Comparison of ENCODE assay signal across 25 cellular contexts in genomic region chr3:164018500-164018899, GRCh38.
A peak's percentile ranks its signal among the peaks of the same experiment; 100 is the strongest.
DNase-seq lines count a peak whose midpoint lies in the region; ATAC-seq, FAIRE-seq and TF ChIP-seq lines count a peak whose summit lies in the region.
"Had no signal": no experiment of that assay in that cellular context is flagged by ENCODE, and none has a peak within 500 bp of the region (broad histone marks: within the 10 kb centered on the region; RNA-seq: fewer than 3 reads in every experiment).

No MANE protein-coding gene starts in this region.

- no peak overlapping the region for H3K4me3 Mint-ChIP-seq in H9
- H3K4me3 Mint-ChIP-seq: CD14-positive monocyte; CD4-positive, alpha-beta T cell; CD8-positive, alpha-beta memory T cell had no signal

- H3K9me3 Mint-ChIP-seq in H9 = no peaks in the 10 kb centered on the region
- H3K9me3 Mint-ChIP-seq: CD4-positive, alpha-beta T cell had no signal

- no peak overlapping the region for H3K23ac ChIP-seq in H9 (ENCODE audit: insufficient read length, low read depth, low read length)
- H3K23ac ChIP-seq in H1 (ENCODE audit: insufficient read length) = no peak overlapping the region

- H3K4me1 ChIP-seq in H9 (ENCODE audit: insufficient read depth, low read length) (no peaks in the 10 kb centered on the region), H1 (replicated peaks in 1 of 4; ENCODE audit: control insufficient read depth in 3 of 4, insufficient read depth in 4 of 4, low read length in 3 of 4) (no peaks in the 10 kb centered on the region; a peak in 1 of 7 replicates)
- H3K4me1 ChIP-seq: A549, BE2C had no signal

- no peak overlapping the region for H3T11ph ChIP-seq in H9 (ENCODE audit: low read length)

- H2AFZ ChIP-seq in H9 (ENCODE audit: low read length) (no peak overlapping the region), H1 (ENCODE audit: low read length) (peak overlapping the region; percentile 39; the same call in 1 of the 2 replicates)
- H2AFZ ChIP-seq: GM23248 had no signal

- no peak overlapping the region for H4K91ac ChIP-seq in H9 (ENCODE audit: insufficient read length, low read depth, low read length)
- H4K91ac ChIP-seq in H1 (replicated peaks; ENCODE audit: insufficient read length, low read length) = no peak overlapping the region

- H3K4me1 Mint-ChIP-seq in H9 = no peaks in the 10 kb centered on the region
- H3K4me1 Mint-ChIP-seq: CD14-positive monocyte; CD8-positive, alpha-beta memory T cell had no signal

- H3K36me3 ChIP-seq in H1 (ENCODE audit: control insufficient read depth in 2 of 4, insufficient read depth in 4 of 4, low read length in 3 of 4) = no peaks in the 10 kb centered on the region
- H3K36me3 ChIP-seq: BE2C; BLaER1 treated with 17β-estradiol and CSF1 and Interleukin-3, amounts not matched to agents 10 nM and 100 nM had no signal

- no peak for DNase-seq in H9
- no peak for DNase-seq in H1 (ENCODE audit: low read depth in 1 of 2, low spot score in 2 of 2)
- peak; percentile 17 for DNase-seq in iPS-NIHi11 (ENCODE audit: low spot score)
- DNase-seq in cardiac septum (ENCODE audit: low spot score) = no peak
- no peak for DNase-seq in activated gamma-delta T cell treated with Interleukin-2 at 50 U/mL for 16 hours
- DNase-seq: 8988T; ACHN; AML-193; BE2C; CD4-positive, alpha-beta T cell; CD8-positive, alpha-beta memory T cell; DMS 273 treated with DMSO at 0.1 percent for 48 hours; DMS79; EL; GDM1; GM23248; HCEC 1CT had no signal

- H4K5ac ChIP-seq in H9 (ENCODE audit: insufficient read length, low read depth, low read length) (no peak overlapping the region), H1 (ENCODE audit: insufficient read length, low read depth, low read length) (no peak overlapping the region)

- H2BK5ac ChIP-seq in H9 (ENCODE audit: insufficient read length, low read length) = no peak overlapping the region
- H2BK5ac ChIP-seq in H1 (ENCODE audit: low read depth, low read length) = no peak overlapping the region

- H3K79me2 ChIP-seq in H9 (ENCODE audit: insufficient read depth, low read length) (no peaks in the 10 kb centered on the region), H1 (ENCODE audit: control insufficient read depth in 1 of 2, insufficient read depth in 2 of 2, low read length in 2 of 2) (no peaks in the 10 kb centered on the region)

- H2BK20ac ChIP-seq in H9 (ENCODE audit: low read depth, low read length, poor library complexity, severe bottlenecking) = no peak overlapping the region
- H2BK20ac ChIP-seq in H1 (ENCODE audit: low read length) = no peak overlapping the region

- TF ChIP-seq EP300 in H1 (IDR thresholded peaks at IDR 0.05; ENCODE audit: borderline replicate concordance in 1 of 2, low read depth in 2 of 2, low read length in 2 of 2) = no peak

- WGBS in H9 (ENCODE audit: extremely low coverage, insufficient read length, low lambda C conversion rate) = no CpG with 5 or more reads among the region's 9 CpGs
- 88% methylated on average over 9 of the region's 9 CpGs; no CpG with 5 or more reads in 1 of the 2 experiments for WGBS in H1 (ENCODE audit: extremely low coverage in 1 of 2, insufficient coverage in 1 of 2, insufficient read length in 1 of 2, insufficient replicate concordance in 2 of 2, low coverage in 1 of 2, low lambda C conversion rate in 2 of 2, missing lambda C conversion rate in 1 of 2), 2 experiments

- H2AK5ac ChIP-seq in H9 (ENCODE audit: insufficient read length, low read length) = no peak overlapping the region
- H2AK5ac ChIP-seq in H1 (ENCODE audit: low read depth, low read length) = no peak overlapping the region

- H3K4me2 ChIP-seq in H9 (ENCODE audit: insufficient read depth, insufficient read length, low read length) = no peak overlapping the region
- H3K4me2 ChIP-seq in H1 (ENCODE audit: insufficient read depth in 1 of 2, low read depth in 2 of 2, low read length in 2 of 2) = no peak overlapping the region
- H3K4me2 ChIP-seq: A549; BLaER1 treated with 17β-estradiol and CSF1 and Interleukin-3, amounts not matched to agents 10 nM and 100 nM had no signal

- no peak overlapping the region for H3K56ac ChIP-seq in H9 (ENCODE audit: insufficient read length, low read depth, low read length)
- H3K56ac ChIP-seq in H1 (replicated peaks; ENCODE audit: insufficient read length, low read depth, low read length) = no peak overlapping the region

- H3K18ac ChIP-seq in H9 (ENCODE audit: insufficient read length, low read depth, low read length) (no peak overlapping the region), H1 (ENCODE audit: extremely low read depth, low read length) (no peak overlapping the region)

- no peak for ATAC-seq in HG03460 (IDR thresholded peaks at IDR 0.05; ENCODE audit: unreplicated experiment)
- ATAC-seq: A549, GM12878 had no signal

- H2BK120ac ChIP-seq in H9 (ENCODE audit: low read depth, low read length, poor library complexity, severe bottlenecking) = no peak overlapping the region
- no peak overlapping the region for H2BK120ac ChIP-seq in H1 (replicated peaks; ENCODE audit: low read depth, low read length)

- H4K20me1 ChIP-seq in H9 (ENCODE audit: control insufficient read depth, insufficient read depth, insufficient read length) (no peaks in the 10 kb centered on the region), H1 (replicated peaks in 1 of 2; ENCODE audit: control insufficient read depth in 1 of 2, insufficient read depth in 2 of 2, low read length in 2 of 2) (no peaks in the 10 kb centered on the region)
- H4K20me1 ChIP-seq: BLaER1 treated with 17β-estradiol and CSF1 and Interleukin-3, amounts not matched to agents 10 nM and 100 nM had no signal

- H2BK15ac ChIP-seq in H9 (ENCODE audit: low read depth, low read length) (no peak overlapping the region), H1 (ENCODE audit: low read length) (no peak overlapping the region)

- no peaks in the 10 kb centered on the region for H3K27me3 ChIP-seq in H9 (ENCODE audit: insufficient read depth, low read length)
- no peaks in the 10 kb centered on the region for H3K27me3 ChIP-seq in H1 (replicated peaks in 1 of 4; ENCODE audit: control insufficient read depth in 3 of 4, extremely low read depth in 1 of 4, insufficient read depth in 3 of 4, low read length in 3 of 4)
- H3K27me3 ChIP-seq: BE2C; BLaER1 treated with 17β-estradiol and CSF1 and Interleukin-3, amounts not matched to agents 10 nM and 100 nM had no signal

- TF ChIP-seq POLR2A in H1 (IDR thresholded peaks at IDR 0.05; ENCODE audit: control extremely low read depth in 1 of 2, low read depth in 2 of 2, low read length in 2 of 2) = no peak

- H3K79me1 ChIP-seq in H9 (ENCODE audit: insufficient read depth, low read depth, low read length, poor library complexity, severe bottlenecking) (no peaks in the 10 kb centered on the region), H1 (ENCODE audit: low read depth, low read length) (no peaks in the 10 kb centered on the region)

- POLR2A ChIA-PET in H1 (lab: Charles Lee; ENCODE audit: partially characterized antibody) = no interaction called here

- H3K4ac ChIP-seq in H9 (ENCODE audit: low read depth, low read length) = no peak overlapping the region
- H3K4ac ChIP-seq in H1 (replicated peaks; ENCODE audit: insufficient read length, low read depth, low read length) = no peak overlapping the region

- no peak overlapping the region for H3K27ac ChIP-seq in H9 (ENCODE audit: insufficient read length, low read depth, low read length)
- no peak overlapping the region for H3K27ac ChIP-seq in H1 (ENCODE audit: low read depth, low read length)
- H3K27ac ChIP-seq: A549; BLaER1 treated with 17β-estradiol and CSF1 and Interleukin-3, amounts not matched to agents 10 nM and 100 nM; GM23248 had no signal

- no peak for FAIRE-seq in H1 (lab: Jason Lieb, UNC)
- FAIRE-seq: A549, D721Med, GM12878, GM19239, H54 had no signal

- no peak overlapping the region for H3K4me3 ChIP-seq in H1 (ENCODE audit: extremely low read depth in 1 of 4, insufficient read depth in 2 of 4, low read depth in 3 of 4, low read length in 4 of 4)
- H3K4me3 ChIP-seq: A549; BLaER1 treated with 17β-estradiol and CSF1 and Interleukin-3, amounts not matched to agents 10 nM and 100 nM; GM12878; GM23248 had no signal

- H2BK12ac ChIP-seq in H9 (ENCODE audit: insufficient read length, low read depth, low read length) (no peak overlapping the region), H1 (ENCODE audit: low read depth, low read length) (no peak overlapping the region)

- intact Hi-C loops in cardiac septum (cut with DNase I) = no loop called here

- H3K27me3 Mint-ChIP-seq in H9 (ENCODE audit: low read depth) = no peaks in the 10 kb centered on the region
- H3K27me3 Mint-ChIP-seq: CD4-positive, alpha-beta T cell; CD8-positive, alpha-beta memory T cell had no signal

- no peak overlapping the region for H3K9ac ChIP-seq in H9 (ENCODE audit: extremely low read depth, insufficient read length, low read length)
- no peak overlapping the region for H3K9ac ChIP-seq in H1 (replicated peaks in 1 of 4; ENCODE audit: extremely low read depth in 1 of 4, low read depth in 3 of 4, low read length in 3 of 4)
- H3K9ac ChIP-seq: BLaER1 treated with 17β-estradiol and CSF1 and Interleukin-3, amounts not matched to agents 10 nM and 100 nM; GM23248 had no signal

- H3K27ac Mint-ChIP-seq in H9 = no peak overlapping the region
- H3K27ac Mint-ChIP-seq: CD14-positive monocyte; CD4-positive, alpha-beta T cell; CD8-positive, alpha-beta memory T cell had no signal

- H3K23me2 ChIP-seq in H9 (ENCODE audit: insufficient read length, low read depth, low read length, poor library complexity, severe bottlenecking) (no peaks in the 10 kb centered on the region), H1 (ENCODE audit: low read depth, low read length) (peaks cover 3% of the 10 kb centered on the region; the same call in 1 of the 2 replicates)

- TF ChIP-seq CTCF in H9 (conservative IDR thresholded peaks at IDR 0.05) (peak; percentile 37; the same call in 2 of the 3 replicates), H1 (IDR thresholded peaks at IDR 0.05; ENCODE audit: control extremely low read depth in 1 of 3, insufficient read depth in 1 of 3, low read depth in 1 of 3, low read length in 3 of 3) (peak; percentile 6 to 10 (median 9); a peak in 2 of 4 replicates)

- no peaks in the 10 kb centered on the region for H3K36me3 Mint-ChIP-seq in H9 (ENCODE audit: insufficient read depth in 1 of 3, low read depth in 3 of 3)
- H3K36me3 Mint-ChIP-seq: CD14-positive monocyte had no signal

- H3K14ac ChIP-seq in H9 (ENCODE audit: insufficient read depth, low read length) (no peak overlapping the region), H1 (ENCODE audit: insufficient read length) (no peak overlapping the region)

- H4K8ac ChIP-seq in H9 (replicated peaks; ENCODE audit: insufficient read length, low read depth, low read length) (no peak overlapping the region), H1 (ENCODE audit: extremely low read depth, insufficient read depth, low read length) (peak overlapping the region; percentile 35; the same call in 1 of the 2 replicates)

- no peak; a peak in 1 of 4 replicates for TF ChIP-seq RAD21 in H1 (IDR thresholded peaks at IDR 0.05 in 1 of 2, conservative IDR thresholded peaks at IDR 0.05 in 1 of 2; ENCODE audit: low read depth in 2 of 2, low read length in 2 of 2)

- CTCF ChIA-PET in H1 (lab: Charles Lee; ENCODE audit: partially characterized antibody) = interaction anchor here (0.7 to 1.8 kb wide), 6 partner anchors 11 to 510 kb away, joined by 3 to 7 read pairs (median 3); no protein-coding TSS in a partner anchor

- H3K9me3 ChIP-seq in H9 (ENCODE audit: control insufficient read depth, low read depth, low read length) (no peaks in the 10 kb centered on the region), H1 (ENCODE audit: insufficient read depth in 2 of 2, low read depth in 1 of 2, low read length in 1 of 2) (no peaks in the 10 kb centered on the region)
- H3K9me3 ChIP-seq: A549; BE2C; BLaER1 treated with 17β-estradiol and CSF1 and Interleukin-3, amounts not matched to agents 10 nM and 100 nM had no signal
